ENCODE assay signal across 2 cellular contexts in genomic region chrX:70332600-70332999, GRCh38.
TF ChIP-seq lines count a peak whose summit lies in the region.

No MANE protein-coding gene starts in this region.

TF ChIP-seq in H1, 55 proteins besides CTCF, POLR2A, EP300 and RAD21:
- TF ChIP-seq CTBP2 (IDR thresholded peaks at IDR 0.05; ENCODE audit: borderline replicate concordance, insufficient read depth, insufficient read length, low read length) (no peak), SUZ12 (IDR thresholded peaks at IDR 0.05; ENCODE audit: low read length) (no peak), CHD1 (IDR thresholded peaks at IDR 0.05; ENCODE audit: low read depth, low read length) (no peak), NANOG (IDR thresholded peaks at IDR 0.05; ENCODE audit: insufficient read depth, low read depth, low read length, poor library complexity, severe bottlenecking) (no peak), CEBPB (IDR thresholded peaks at IDR 0.05; ENCODE audit: low read depth, low read length) (no peak), JUN (IDR thresholded peaks at IDR 0.05; ENCODE audit: low read depth, low read length) (no peak), RBBP5 (IDR thresholded peaks at IDR 0.05; ENCODE audit: borderline replicate concordance, low read depth, low read length) (no peak)

TF ChIP-seq in HepG2, 621 proteins besides CTCF, POLR2A, EP300 and RAD21:
- TF ChIP-seq PREB (CRISPR knock-in tag; IDR thresholded peaks at IDR 0.05), result no peak
TF ChIP-seq in HepG2: peak in this region for 0.
